9 cellular contexts compared by ENCODE assay signal in the genomic region with DNA sequence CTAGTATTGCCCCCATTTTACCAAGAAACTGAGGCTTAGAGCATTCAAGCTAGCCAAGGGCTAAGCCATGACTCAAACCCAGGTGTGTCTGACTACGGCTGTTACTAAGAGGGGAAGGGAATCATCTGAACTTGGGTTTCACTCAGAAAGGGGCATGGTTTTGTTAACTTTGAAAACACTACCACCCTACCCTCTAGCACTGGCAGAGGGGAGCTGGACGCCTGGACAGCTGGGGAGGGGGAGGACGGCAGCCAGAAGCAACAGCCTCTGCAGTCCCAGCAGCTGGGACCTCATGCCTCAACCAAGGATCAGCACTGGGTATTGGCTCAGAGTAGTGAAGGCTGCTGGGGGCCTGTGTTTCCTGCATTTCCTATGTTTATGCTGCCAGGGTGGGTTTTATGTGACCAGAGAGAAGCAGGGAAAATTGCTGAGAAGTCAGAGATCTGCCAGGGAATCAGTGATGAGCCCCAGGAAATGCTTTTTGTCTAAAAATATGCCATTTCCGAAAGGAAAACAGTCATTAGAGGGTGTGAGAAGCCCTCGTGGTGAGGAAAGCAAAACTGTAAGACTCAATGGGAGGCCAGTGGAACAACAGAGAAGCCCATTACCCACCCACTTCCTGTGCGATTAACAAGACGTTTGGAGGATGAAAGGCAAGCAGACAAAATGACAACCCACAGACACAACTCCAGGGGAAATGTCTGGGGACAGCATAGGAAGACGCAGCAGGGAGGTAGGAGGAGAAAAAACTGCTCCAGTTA. TPM values are rescaled to one million over a fixed set of nuclear protein-coding genes. Genes with fewer than 3 reads are reported as not detected.
DNase-seq lines count a peak whose midpoint lies in the region; ATAC-seq and TF ChIP-seq lines count a peak whose summit lies in the region.
"Had no signal": no experiment of that assay in that cellular context is flagged by ENCODE, and none has a peak within 500 bp of the region (broad histone marks: within the 10 kb centered on the region; RNA-seq: fewer than 3 reads in every experiment).

No MANE protein-coding gene starts in this region.

- TF ChIP-seq CTCF in SK-N-SH (IDR thresholded peaks at IDR 0.05), result no peak

- no peaks in the 10 kb centered on the region for H3K27me3 ChIP-seq in SK-N-SH (ENCODE audit: insufficient read depth)

- no peak for TF ChIP-seq EP300 in SK-N-SH (IDR thresholded peaks at IDR 0.05; ENCODE audit: borderline replicate concordance in 1 of 2, low read depth in 1 of 2, low read length in 1 of 2)

- no peaks in the 10 kb centered on the region for H3K79me2 ChIP-seq in SK-N-SH (ENCODE audit: insufficient read depth)

- POLR2A ChIA-PET in SK-N-SH (lab: Yijun Ruan, JAX), result no interaction called here

- no peaks in the 10 kb centered on the region for H3K36me3 Mint-ChIP-seq in T-helper 17 cell (ENCODE audit: low read depth)
- H3K36me3 Mint-ChIP-seq in effector memory CD8-positive, alpha-beta T cell (ENCODE audit: insufficient read depth), result peaks cover 5% of the 10 kb centered on the region

- no peaks in the 10 kb centered on the region for H3K36me3 ChIP-seq in SK-N-SH (replicated peaks in 1 of 2; ENCODE audit: control insufficient read depth in 1 of 2, insufficient read depth in 2 of 2, low read length in 1 of 2)

- H3K9me2 ChIP-seq in SK-N-SH, result no peaks in the 10 kb centered on the region

- H4K20me1 ChIP-seq in SK-N-SH (ENCODE audit: insufficient read depth), result no peaks in the 10 kb centered on the region

- H3K4me2 ChIP-seq in SK-N-SH, result no peak overlapping the region; the same call in 1 of the 2 replicates

- CTCF ChIA-PET in SK-N-SH (lab: Yijun Ruan, JAX), result no interaction called here

- peak overlapping the region; percentile 90 for H3K27ac Mint-ChIP-seq in T-helper 17 cell
- H3K27ac Mint-ChIP-seq in effector memory CD8-positive, alpha-beta T cell, result peak overlapping the region; percentile 81 to 90
- H3K27ac Mint-ChIP-seq: IgD-negative memory B cell had no signal

- H3K9ac ChIP-seq in SK-N-SH, result no peak overlapping the region

- H3K9me3 ChIP-seq in SK-N-SH (no peaks in the 10 kb centered on the region), T-helper 17 cell (ENCODE audit: control insufficient read depth, low read length, poor library complexity, severe bottlenecking) (no peaks in the 10 kb centered on the region)

- H3K4me1 ChIP-seq in SK-N-SH (ENCODE audit: control insufficient read depth in 1 of 2, insufficient read depth in 2 of 2, low read depth in 1 of 2, low read length in 1 of 2), result peaks cover 0 to 29% of the 10 kb centered on the region in 2 experiments; a peak in 2 of 4 replicates

- WGBS in SK-N-SH (ENCODE audit: low lambda C conversion rate), result 75% methylated on average over 8 of the region's 8 CpGs

- H3K27ac ChIP-seq in SK-N-SH (ENCODE audit: low read depth in 2 of 2, low read length in 1 of 2), result no peak overlapping the region

- no peak for ATAC-seq in SK-N-SH treated with all-trans-retinoic acid at 6 μM for 48 hours
- ATAC-seq in T-helper 17 cell, result peak; percentile 82
- ATAC-seq in effector memory CD8-positive, alpha-beta T cell (replicated peaks), result peak; percentile 91
- ATAC-seq in GM21390 (IDR thresholded peaks at IDR 0.05; ENCODE audit: unreplicated experiment), result no peak
- ATAC-seq in HG03025 (IDR thresholded peaks at IDR 0.05; ENCODE audit: low FRiP score, unreplicated experiment), result no peak

- DNase-seq in SK-N-SH (no peak), T-helper 17 cell (no peak), inferior parietal cortex (ENCODE audit: extremely low spot score) (no peak)
- peak; percentile 40 to 58 (median 42) for DNase-seq in effector memory CD8-positive, alpha-beta T cell
- peak; percentile 53 for DNase-seq in stimulated activated CD8-positive, alpha-beta memory T cell treated with anti-CD3 and anti-CD28 coated beads, Interleukin-4, amount 100 ng/mL, for 48 hours

- H3K4me3 Mint-ChIP-seq in T-helper 17 cell, result peak overlapping the region; percentile 75
- peak overlapping the region; percentile 63 to 66 for H3K4me3 Mint-ChIP-seq in effector memory CD8-positive, alpha-beta T cell

- no peak overlapping the region for H3K4me3 ChIP-seq in SK-N-SH (ENCODE audit: low read depth in 2 of 2, low read length in 1 of 2)

- no peaks in the 10 kb centered on the region for H3K9me3 Mint-ChIP-seq in effector memory CD8-positive, alpha-beta T cell
- H3K9me3 Mint-ChIP-seq: IgD-negative memory B cell had no signal

- H3K4me1 Mint-ChIP-seq in T-helper 17 cell, result peaks cover 43% of the 10 kb centered on the region
- peaks cover 52 to 63% of the 10 kb centered on the region in 2 donors for H3K4me1 Mint-ChIP-seq in effector memory CD8-positive, alpha-beta T cell (ENCODE audit: low read depth in 2 of 2)

- no peak for TF ChIP-seq RAD21 in SK-N-SH (IDR thresholded peaks at IDR 0.05; ENCODE audit: low read length)

- no peaks in the 10 kb centered on the region for H3K27me3 Mint-ChIP-seq in T-helper 17 cell
- H3K27me3 Mint-ChIP-seq in effector memory CD8-positive, alpha-beta T cell, result no peaks in the 10 kb centered on the region

- peak overlapping the region; percentile 18; the same call in 1 of the 2 replicates for H2AFZ ChIP-seq in SK-N-SH (ENCODE audit: low read depth)

- H3F3A ChIP-seq in SK-N-SH (replicated peaks; ENCODE audit: insufficient read depth), result no peaks in the 10 kb centered on the region

TF ChIP-seq in SK-N-SH, 30 proteins besides CTCF, POLR2A, EP300 and RAD21:
- TF ChIP-seq, protein P1, sequence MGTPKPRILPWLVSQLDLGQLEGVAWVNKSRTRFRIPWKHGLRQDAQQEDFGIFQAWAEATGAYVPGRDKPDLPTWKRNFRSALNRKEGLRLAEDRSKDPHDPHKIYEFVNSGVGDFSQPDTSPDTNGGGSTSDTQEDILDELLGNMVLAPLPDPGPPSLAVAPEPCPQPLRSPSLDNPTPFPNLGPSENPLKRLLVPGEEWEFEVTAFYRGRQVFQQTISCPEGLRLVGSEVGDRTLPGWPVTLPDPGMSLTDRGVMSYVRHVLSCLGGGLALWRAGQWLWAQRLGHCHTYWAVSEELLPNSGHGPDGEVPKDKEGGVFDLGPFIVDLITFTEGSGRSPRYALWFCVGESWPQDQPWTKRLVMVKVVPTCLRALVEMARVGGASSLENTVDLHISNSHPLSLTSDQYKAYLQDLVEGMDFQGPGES (IDR thresholded peaks at IDR 0.05; ENCODE audit: low read depth, low read length), result no peak
- TF ChIP-seq TAF1 (IDR thresholded peaks at IDR 0.05; ENCODE audit: borderline replicate concordance, low read depth, low read length), result no peak
- no peak for TF ChIP-seq POLR2AphosphoS5 (IDR thresholded peaks at IDR 0.05; ENCODE audit: low read depth, low read length)
- no peak for TF ChIP-seq PBX3 (IDR thresholded peaks at IDR 0.05)
- TF ChIP-seq MAX (IDR thresholded peaks at IDR 0.05; ENCODE audit: low read depth), result no peak

TF ChIP-seq in SK-N-SH treated with all-trans-retinoic acid at 6 μM for 48 hours, 23 proteins besides CTCF, POLR2A, EP300 and RAD21:
- no peak for TF ChIP-seq BACH2 (CRISPR knock-in tag; IDR thresholded peaks at IDR 0.05; ENCODE audit: borderline replicate concordance)

RNA-seq across cellular contexts. Expression of gene LIPC, which starts 41.2 kb away (rescaled TPM):
- not detected in 2 replicates for polyA plus RNA-seq in SK-N-SH (2012; rRNA removed)
- polyA plus RNA-seq in SK-N-SH (2012; cell fraction: cytosol; rRNA removed), result not detected in 2 replicates
- not detected in 2 replicates for polyA plus RNA-seq in SK-N-SH (2012; cell fraction: nucleus; rRNA removed)
- total RNA-seq in T-helper 17 cell, result 1 to 10 TPM; 1.0 to 3.2 TPM

Comparison
In these comparisons a context has a peak if more than half of its experiments do, and no peak if none do; other contexts are left out.
1. DNase-seq: peak in effector memory CD8-positive, alpha-beta T cell (3 of 3) and stimulated activated CD8-positive, alpha-beta memory T cell treated with anti-CD3 and anti-CD28 coated beads, Interleukin-4, amount 100 ng/mL, for 48 hours (single experiment); none in SK-N-SH (single experiment), T-helper 17 cell (0 of 3) and inferior parietal cortex (single experiment).
2. ATAC-seq: peak in T-helper 17 cell (single experiment) and effector memory CD8-positive, alpha-beta T cell (single experiment); none in SK-N-SH treated with all-trans-retinoic acid at 6 μM for 48 hours (single experiment), GM21390 (single experiment) and HG03025 (single experiment).